ENCODE assay signal across 1 cellular context in genomic region chr5:140400730-140401361, GRCh38.
TF ChIP-seq lines count a peak whose summit lies in the region.

No MANE protein-coding gene starts in this region.

TF ChIP-seq in HEK293, 187 proteins besides CTCF, POLR2A, EP300 and RAD21 (continued from another document and continues in another):
- TF ChIP-seq, protein P1, sequence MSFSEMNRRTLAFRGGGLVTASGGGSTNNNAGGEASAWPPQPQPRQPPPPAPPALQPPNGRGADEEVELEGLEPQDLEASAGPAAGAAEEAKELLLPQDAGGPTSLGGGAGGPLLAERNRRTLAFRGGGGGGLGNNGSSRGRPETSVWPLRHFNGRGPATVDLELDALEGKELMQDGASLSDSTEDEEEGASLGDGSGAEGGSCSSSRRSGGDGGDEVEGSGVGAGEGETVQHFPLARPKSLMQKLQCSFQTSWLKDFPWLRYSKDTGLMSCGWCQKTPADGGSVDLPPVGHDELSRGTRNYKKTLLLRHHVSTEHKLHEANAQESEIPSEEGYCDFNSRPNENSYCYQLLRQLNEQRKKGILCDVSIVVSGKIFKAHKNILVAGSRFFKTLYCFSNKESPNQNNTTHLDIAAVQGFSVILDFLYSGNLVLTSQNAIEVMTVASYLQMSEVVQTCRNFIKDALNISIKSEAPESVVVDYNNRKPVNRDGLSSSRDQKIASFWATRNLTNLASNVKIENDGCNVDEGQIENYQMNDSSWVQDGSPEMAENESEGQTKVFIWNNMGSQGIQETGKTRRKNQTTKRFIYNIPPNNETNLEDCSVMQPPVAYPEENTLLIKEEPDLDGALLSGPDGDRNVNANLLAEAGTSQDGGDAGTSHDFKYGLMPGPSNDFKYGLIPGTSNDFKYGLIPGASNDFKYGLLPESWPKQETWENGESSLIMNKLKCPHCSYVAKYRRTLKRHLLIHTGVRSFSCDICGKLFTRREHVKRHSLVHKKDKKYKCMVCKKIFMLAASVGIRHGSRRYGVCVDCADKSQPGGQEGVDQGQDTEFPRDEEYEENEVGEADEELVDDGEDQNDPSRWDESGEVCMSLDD (tag by site-specific recombination; IDR thresholded peaks at IDR 0.05) = peak; percentile 87
- no peak for TF ChIP-seq YY2 (tag by site-specific recombination; IDR thresholded peaks at IDR 0.05)
- 0 out of 2 replicates have a peak, but pooled peaks have one; percentile 24 for TF ChIP-seq ZNF394 (tag by site-specific recombination; IDR thresholded peaks at IDR 0.05; ENCODE audit: borderline replicate concordance)
- TF ChIP-seq KLF7 (tag by site-specific recombination; IDR thresholded peaks at IDR 0.05; ENCODE audit: borderline replicate concordance) = no peak
- TF ChIP-seq ZBTB6 (tag by site-specific recombination; IDR thresholded peaks at IDR 0.05) = no peak
- TF ChIP-seq ZNF335 (tag by site-specific recombination; conservative IDR thresholded peaks at IDR 0.05) = peak; percentile 91
- TF ChIP-seq ZNF561 (tag by site-specific recombination; IDR thresholded peaks at IDR 0.05; ENCODE audit: borderline replicate concordance) = peak; percentile 16; the same call in 1 of the 2 replicates
- TF ChIP-seq ZBTB21 (tag by site-specific recombination; IDR thresholded peaks at IDR 0.05) = 0 out of 2 replicates have a peak, but pooled peaks have one; percentile 9
- peak; percentile 68 for TF ChIP-seq ZBTB48 (tag by site-specific recombination; IDR thresholded peaks at IDR 0.05)
- no peak for TF ChIP-seq ZNF549 (tag by site-specific recombination; IDR thresholded peaks at IDR 0.05)
- no peak for TF ChIP-seq ZSCAN23 (tag by site-specific recombination; IDR thresholded peaks at IDR 0.05)
- TF ChIP-seq, protein P2, sequence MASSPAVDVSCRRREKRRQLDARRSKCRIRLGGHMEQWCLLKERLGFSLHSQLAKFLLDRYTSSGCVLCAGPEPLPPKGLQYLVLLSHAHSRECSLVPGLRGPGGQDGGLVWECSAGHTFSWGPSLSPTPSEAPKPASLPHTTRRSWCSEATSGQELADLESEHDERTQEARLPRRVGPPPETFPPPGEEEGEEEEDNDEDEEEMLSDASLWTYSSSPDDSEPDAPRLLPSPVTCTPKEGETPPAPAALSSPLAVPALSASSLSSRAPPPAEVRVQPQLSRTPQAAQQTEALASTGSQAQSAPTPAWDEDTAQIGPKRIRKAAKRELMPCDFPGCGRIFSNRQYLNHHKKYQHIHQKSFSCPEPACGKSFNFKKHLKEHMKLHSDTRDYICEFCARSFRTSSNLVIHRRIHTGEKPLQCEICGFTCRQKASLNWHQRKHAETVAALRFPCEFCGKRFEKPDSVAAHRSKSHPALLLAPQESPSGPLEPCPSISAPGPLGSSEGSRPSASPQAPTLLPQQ (tag by site-specific recombination; IDR thresholded peaks at IDR 0.05) = peak; percentile 84
- TF ChIP-seq ZNF221 (tag by site-specific recombination; IDR thresholded peaks at IDR 0.05; ENCODE audit: borderline replicate concordance) = no peak
- no peak for TF ChIP-seq MEIS1 (CRISPR knock-in tag; IDR thresholded peaks at IDR 0.05; ENCODE audit: borderline replicate concordance)
- TF ChIP-seq ZNF585B (tag by site-specific recombination; IDR thresholded peaks at IDR 0.05) = 0 out of 2 replicates have a peak, but pooled peaks have one; percentile 29
- no peak for TF ChIP-seq ZNF785 (tag by site-specific recombination; IDR thresholded peaks at IDR 0.05)
- TF ChIP-seq ZXDB (tag by site-specific recombination; IDR thresholded peaks at IDR 0.05) = peak; percentile 50; the same call in 1 of the 2 replicates
- no peak for TF ChIP-seq HOXA7 (CRISPR knock-in tag; IDR thresholded peaks at IDR 0.05; ENCODE audit: borderline replicate concordance)
- TF ChIP-seq YY1 (tag by site-specific recombination; IDR thresholded peaks at IDR 0.05) = peak; percentile 65; the same call in 1 of the 2 replicates
- no peak for TF ChIP-seq ZNF169 (tag by site-specific recombination; IDR thresholded peaks at IDR 0.05)
- peak; percentile 90; the same call in 1 of the 2 replicates for TF ChIP-seq ZNF501 (tag by site-specific recombination; IDR thresholded peaks at IDR 0.05)
- TF ChIP-seq, protein P3, sequence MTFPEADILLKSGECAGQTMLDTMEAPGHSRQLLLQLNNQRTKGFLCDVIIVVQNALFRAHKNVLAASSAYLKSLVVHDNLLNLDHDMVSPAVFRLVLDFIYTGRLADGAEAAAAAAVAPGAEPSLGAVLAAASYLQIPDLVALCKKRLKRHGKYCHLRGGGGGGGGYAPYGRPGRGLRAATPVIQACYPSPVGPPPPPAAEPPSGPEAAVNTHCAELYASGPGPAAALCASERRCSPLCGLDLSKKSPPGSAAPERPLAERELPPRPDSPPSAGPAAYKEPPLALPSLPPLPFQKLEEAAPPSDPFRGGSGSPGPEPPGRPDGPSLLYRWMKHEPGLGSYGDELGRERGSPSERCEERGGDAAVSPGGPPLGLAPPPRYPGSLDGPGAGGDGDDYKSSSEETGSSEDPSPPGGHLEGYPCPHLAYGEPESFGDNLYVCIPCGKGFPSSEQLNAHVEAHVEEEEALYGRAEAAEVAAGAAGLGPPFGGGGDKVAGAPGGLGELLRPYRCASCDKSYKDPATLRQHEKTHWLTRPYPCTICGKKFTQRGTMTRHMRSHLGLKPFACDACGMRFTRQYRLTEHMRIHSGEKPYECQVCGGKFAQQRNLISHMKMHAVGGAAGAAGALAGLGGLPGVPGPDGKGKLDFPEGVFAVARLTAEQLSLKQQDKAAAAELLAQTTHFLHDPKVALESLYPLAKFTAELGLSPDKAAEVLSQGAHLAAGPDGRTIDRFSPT (tag by site-specific recombination; IDR thresholded peaks at IDR 0.05) = 0 out of 2 replicates have a peak, but pooled peaks have one; percentile 13
- peak; percentile 37 for TF ChIP-seq BCL11A (tag by site-specific recombination; IDR thresholded peaks at IDR 0.05; ENCODE audit: low read depth)
- TF ChIP-seq OSR2 (tag by site-specific recombination; IDR thresholded peaks at IDR 0.05) = no peak
- TF ChIP-seq ZNF558 (tag by site-specific recombination; IDR thresholded peaks at IDR 0.05) = peak; percentile 51; the same call in 1 of the 2 replicates
- peak; percentile 62 for TF ChIP-seq KLF16 (tag by site-specific recombination; IDR thresholded peaks at IDR 0.05)
- no peak for TF ChIP-seq ZNF621 (tag by site-specific recombination; IDR thresholded peaks at IDR 0.05)
- TF ChIP-seq ZNF114 (tag by site-specific recombination; IDR thresholded peaks at IDR 0.05) = no peak
- no peak; the same call in 1 of the 2 replicates for TF ChIP-seq ZNF580 (tag by site-specific recombination; IDR thresholded peaks at IDR 0.05)
- peak; percentile 67 for TF ChIP-seq SP2 (tag by site-specific recombination; IDR thresholded peaks at IDR 0.05)
- no peak for TF ChIP-seq ZNF518A (tag by site-specific recombination; conservative IDR thresholded peaks at IDR 0.05; ENCODE audit: low read depth)
- TF ChIP-seq ZSCAN16 (tag by site-specific recombination; IDR thresholded peaks at IDR 0.05) = peak; percentile 39; the same call in 1 of the 2 replicates
- peak; percentile 68 for TF ChIP-seq ZFP69B (tag by site-specific recombination; IDR thresholded peaks at IDR 0.05)
- TF ChIP-seq ZSCAN30 (tag by site-specific recombination; IDR thresholded peaks at IDR 0.05) = peak; percentile 68; the same call in 1 of the 2 replicates
- peak; percentile 67 for TF ChIP-seq SP7 (tag by site-specific recombination; IDR thresholded peaks at IDR 0.05)
- TF ChIP-seq PATZ1 (tag by site-specific recombination; IDR thresholded peaks at IDR 0.05) = peak; percentile 97
- TF ChIP-seq SCRT2 (tag by site-specific recombination; IDR thresholded peaks at IDR 0.05) = peak; percentile 99
- TF ChIP-seq ZNF660 (tag by site-specific recombination; IDR thresholded peaks at IDR 0.05) = peak; percentile 55
- no peak for TF ChIP-seq ZNF280C (tag by site-specific recombination; IDR thresholded peaks at IDR 0.05)
